ENCODE assay signal across 8 cellular contexts in genomic region chr16:22191966-22192260, GRCh38. TPM values are rescaled to one million over a fixed set of nuclear protein-coding genes. Genes with fewer than 3 reads are reported as not detected.
DNase-seq lines count a peak whose midpoint lies in the region; ATAC-seq, FAIRE-seq and TF ChIP-seq lines count a peak whose summit lies in the region.

No MANE protein-coding gene starts in this region.

- peaks cover 58% of the 10 kb centered on the region for H3K4me1 Mint-ChIP-seq in T-helper 1 cell treated with Interleukin-12 subunit alpha and Interleukin-12 subunit beta and Interleukin-4 antibody, amounts not matched to agents 30 μg/mL and 1 μg/mL, for 36 hours (ENCODE audit: low read depth)
- H3K4me1 Mint-ChIP-seq in naive thymus-derived CD8-positive, alpha-beta T cell: peaks cover 38 to 75% (median 71%) of the 10 kb centered on the region in 4 donors

- H3K27me3 Mint-ChIP-seq in T-helper 1 cell treated with Interleukin-12 subunit alpha and Interleukin-12 subunit beta and Interleukin-4 antibody, amounts not matched to agents 30 μg/mL and 1 μg/mL, for 36 hours (ENCODE audit: low read depth): no peaks in the 10 kb centered on the region
- H3K27me3 Mint-ChIP-seq in naive thymus-derived CD8-positive, alpha-beta T cell: peaks cover 0 to 4% (median 0%) of the 10 kb centered on the region in 5 donors

- peak overlapping the region; percentile 90 for H3K4me3 Mint-ChIP-seq in T-helper 1 cell treated with Interleukin-12 subunit alpha and Interleukin-12 subunit beta and Interleukin-4 antibody, amounts not matched to agents 30 μg/mL and 1 μg/mL, for 36 hours
- H3K4me3 Mint-ChIP-seq in naive thymus-derived CD8-positive, alpha-beta T cell: peak overlapping the region; percentile 70 to 96 (median 91)

- peaks cover 10% of the 10 kb centered on the region for H3K36me3 Mint-ChIP-seq in T-helper 1 cell treated with Interleukin-12 subunit alpha and Interleukin-12 subunit beta and Interleukin-4 antibody, amounts not matched to agents 30 μg/mL and 1 μg/mL, for 36 hours (ENCODE audit: low read depth)
- H3K36me3 Mint-ChIP-seq in naive thymus-derived CD8-positive, alpha-beta T cell: peaks cover 0 to 5% (median 2%) of the 10 kb centered on the region in 3 donors

- peaks cover 4% of the 10 kb centered on the region for H3K9me3 Mint-ChIP-seq in T-helper 1 cell treated with Interleukin-12 subunit alpha and Interleukin-12 subunit beta and Interleukin-4 antibody, amounts not matched to agents 30 μg/mL and 1 μg/mL, for 36 hours
- peaks cover 0 to 21% (median 5%) of the 10 kb centered on the region in 9 donors for H3K9me3 Mint-ChIP-seq in naive thymus-derived CD8-positive, alpha-beta T cell

- FAIRE-seq in HTR-8/SVneo (lab: Jason Lieb, UNC): no peak

- peak overlapping the region; percentile 97 for H3K27ac Mint-ChIP-seq in T-helper 1 cell treated with Interleukin-12 subunit alpha and Interleukin-12 subunit beta and Interleukin-4 antibody, amounts not matched to agents 30 μg/mL and 1 μg/mL, for 36 hours
- H3K27ac Mint-ChIP-seq in naive thymus-derived CD8-positive, alpha-beta T cell: peak overlapping the region; percentile 97 to 100 (median 99)

- peak overlapping the region; percentile 81 for H3K27ac ChIP-seq in cingulate gyrus (ENCODE audit: low read depth, low read length)

- peak in 1 of 2 donors; percentile 4 for ATAC-seq in naive thymus-derived CD8-positive, alpha-beta T cell

- TF ChIP-seq CTCF in GM10266 (IDR thresholded peaks at IDR 0.05; ENCODE audit: control insufficient read depth, insufficient read depth, low read depth, missing control alignments) (no peak), GM13976 (IDR thresholded peaks at IDR 0.05; ENCODE audit: borderline replicate concordance, control extremely low read depth, extremely low read depth, insufficient read depth, missing control alignments) (no peak)

- in situ Hi-C loops in GM13976 (cut with MboI; ENCODE audit: low sequenced_read_pairs, unreplicated experiment): loop anchor here (25.0 kb wide), 1 partner anchor 380 kb away; no protein-coding TSS in a partner anchor

- DNase-seq in NCI-H2029 (lab: John Stamatoyannopoulos, UW) (peak; percentile 20), NCI-H2029 treated with DMSO at 0.1 percent for 48 hours (lab: John Stamatoyannopoulos, UW) (no peak), GM10266 (ENCODE audit: extremely low spot score) (no peak), HTR-8/SVneo (ENCODE audit: insufficient read length, low spot score) (no peak), GM13976 (ENCODE audit: low spot score) (no peak)
- peak in 6 of 10 donors; percentile 30 to 69 (median 48) for DNase-seq in naive thymus-derived CD8-positive, alpha-beta T cell

- POLR2A ChIA-PET in naive thymus-derived CD8-positive, alpha-beta T cell (lab: Charles Lee): interaction anchor here (0.5 to 9.4 kb wide), 14 partner anchors 8 to 546 kb away, joined by 3 to 162 read pairs (median 5); partner anchors contain the start of genes EEF2K, MOSMO, PDZD9 and POLR3E

RNA-seq across cellular contexts. Expression of gene EEF2K, which starts 14.2 kb away (rescaled TPM):
- total RNA-seq in naive thymus-derived CD8-positive, alpha-beta T cell: 10 to 100 TPM; 24.3 to 25.3 TPM
- 1 to 10 TPM; 2.0 to 3.2 (median 3.1) TPM for polyA plus RNA-seq in naive thymus-derived CD8-positive, alpha-beta T cell

RNA-seq across cellular contexts. Expression of gene SDR42E2, which starts 29.6 kb away (rescaled TPM):
- total RNA-seq in naive thymus-derived CD8-positive, alpha-beta T cell: under 1 TPM; 0.55 to 0.70 TPM
- under 1 TPM; 0.23 to 0.45 (median 0.29) TPM for polyA plus RNA-seq in naive thymus-derived CD8-positive, alpha-beta T cell

Comparison
In these comparisons a context has a peak if more than half of its experiments do, and no peak if none do; other contexts are left out.
1. DNase-seq: peak in NCI-H2029 (single experiment) and naive thymus-derived CD8-positive, alpha-beta T cell (6 of 10); none in NCI-H2029 treated with DMSO at 0.1 percent for 48 hours (single experiment), GM10266 (single experiment), HTR-8/SVneo (single experiment) and GM13976 (single experiment).